22 cellular contexts compared by ENCODE assay signal in genomic region chr9:130418776-130419175, GRCh38. TPM values are rescaled to one million over a fixed set of nuclear protein-coding genes. Genes with fewer than 3 reads are reported as not detected.
"Had no signal": no experiment of that assay in that cellular context is flagged by ENCODE, and none has a peak within 500 bp of the region (broad histone marks: within the 10 kb centered on the region; RNA-seq: fewer than 3 reads in every experiment).

No MANE protein-coding gene starts in this region.

- H3K27ac Mint-ChIP-seq: immature natural killer cell had no signal

- H3K4me2 ChIP-seq: hepatocyte had no signal

- H3K4me3 Mint-ChIP-seq: immature natural killer cell; naive thymus-derived CD4-positive, alpha-beta T cell had no signal

- H3K4me1 ChIP-seq: foreskin keratinocyte, lower lobe of right lung had no signal

- H3K36me3 ChIP-seq: lower lobe of right lung had no signal

- H3K4me3 ChIP-seq: coronary artery, dorsolateral prefrontal cortex, esophagus muscularis mucosa, gastroesophageal sphincter, heart left ventricle, hepatocyte, lower lobe of right lung had no signal

- H3K9me3 ChIP-seq: esophagus muscularis mucosa, gastroesophageal sphincter, heart left ventricle, lower lobe of right lung had no signal

- H3K4me1 Mint-ChIP-seq: immature natural killer cell; naive thymus-derived CD4-positive, alpha-beta T cell had no signal

- H3K9me3 Mint-ChIP-seq: immature natural killer cell; naive thymus-derived CD4-positive, alpha-beta T cell had no signal

- ATAC-seq: foreskin keratinocyte; gastroesophageal sphincter; heart left ventricle; left colon; left lobe of liver; left ventricle myocardium superior; lower lobe of right lung; naive thymus-derived CD4-positive, alpha-beta T cell had no signal

- H3K27ac ChIP-seq: coronary artery, dorsolateral prefrontal cortex, esophagus muscularis mucosa, foreskin keratinocyte, gastroesophageal sphincter, heart left ventricle, hepatocyte, lower lobe of right lung had no signal

- H2AFZ ChIP-seq: hepatocyte had no signal

- H3K27me3 ChIP-seq: dorsolateral prefrontal cortex, esophagus muscularis mucosa, gastroesophageal sphincter, heart left ventricle, hepatocyte had no signal

- DNase-seq: dermis blood vessel endothelial cell; dorsolateral prefrontal cortex; effector CD4-positive, alpha-beta T cell; effector memory CD4-positive, alpha-beta T cell; foreskin keratinocyte; hypothalamus; immature natural killer cell; islet precursor cell; kidney; kidney glomerular epithelial cell; left colon; left ventricle myocardium superior; lower lobe of right lung; mesendoderm; midbrain; naive thymus-derived CD4-positive, alpha-beta T cell had no signal

- H3K36me3 Mint-ChIP-seq: immature natural killer cell; naive thymus-derived CD4-positive, alpha-beta T cell had no signal

RNA-seq across cellular contexts. Expression of gene ASS1, which starts 26.0 kb away (rescaled TPM):
- polyA plus RNA-seq: immature natural killer cell; naive thymus-derived CD4-positive, alpha-beta T cell had no signal
